8 cellular contexts compared by ENCODE assay signal in the genomic region with DNA sequence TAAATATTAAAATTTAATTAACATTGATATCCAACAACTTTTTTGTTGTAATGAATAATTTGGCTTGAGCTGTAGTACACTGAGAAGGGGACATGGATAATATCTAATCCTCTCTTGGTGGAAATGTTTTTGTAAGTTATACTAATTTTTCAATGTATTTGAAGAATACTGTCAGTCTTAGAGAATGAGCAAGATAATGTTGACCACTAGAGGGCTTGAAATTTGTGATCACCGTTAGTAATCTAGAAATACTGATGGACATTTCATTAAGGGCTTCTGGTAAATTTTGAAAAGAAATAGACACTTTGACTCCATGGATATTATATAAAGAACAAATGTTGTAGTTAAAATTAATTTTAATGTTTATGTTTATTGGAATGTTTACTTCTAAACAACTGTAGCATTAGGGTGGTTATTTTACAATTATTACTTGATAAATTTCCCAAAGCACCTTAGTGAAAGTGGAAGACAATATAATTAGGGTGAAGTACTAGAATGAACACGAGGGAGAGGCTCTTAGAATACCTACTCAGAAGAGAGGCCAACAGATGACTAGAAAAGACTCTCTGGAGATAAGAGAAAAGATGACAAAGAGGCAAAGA. TPM values are rescaled to one million over a fixed set of nuclear protein-coding genes. Genes with fewer than 3 reads are reported as not detected.
A peak's percentile ranks its signal among the peaks of the same experiment; 100 is the strongest.
DNase-seq lines count a peak whose midpoint lies in the region; ATAC-seq, FAIRE-seq and TF ChIP-seq lines count a peak whose summit lies in the region.

No MANE protein-coding gene starts in this region.

- H3K36me3 ChIP-seq in HepG2 (replicated peaks in 1 of 2; ENCODE audit: control insufficient read depth in 1 of 2, insufficient read depth in 2 of 2, low read length in 2 of 2), result no peaks in the 10 kb centered on the region

- CTCF ChIA-PET in HepG2 (lab: Yijun Ruan, JAX; ENCODE audit: low intra/inter-chr PET ratio, low total read pairs), result no interaction called here

- in situ Hi-C loops in astrocyte of the cerebellum (cut with HindIII; ENCODE audit: low sequenced_read_pairs) (no loop called here), HepG2 (cut with HindIII; ENCODE audit: extremely low pct_ligation_motif_present, low pct_unique_long_range_greater_than_20kb) (no loop called here)

- H3K9ac ChIP-seq in HepG2 (ENCODE audit: insufficient read depth, low read depth, low read length), result no peak overlapping the region

- POLR2A ChIA-PET in HepG2 (lab: Yijun Ruan, JAX), result no interaction called here

- no peaks in the 10 kb centered on the region for H3K79me2 ChIP-seq in HepG2 (ENCODE audit: insufficient read depth, low read length)

- H2AFZ ChIP-seq in HepG2 (ENCODE audit: low read length), result no peak overlapping the region

- intact Hi-C loops in HepG2 (cut with micrococcal nuclease; ENCODE audit: unreplicated experiment), result no loop called here

- peak; percentile 46 for TF ChIP-seq CTCF in astrocyte of the cerebellum (IDR thresholded peaks at IDR 0.05; ENCODE audit: low read depth, low read length, missing control alignments)
- TF ChIP-seq CTCF in HepG2 (CRISPR knock-in tag; IDR thresholded peaks at IDR 0.05), result no peak

- peaks cover 18% of the 10 kb centered on the region for H3K4me1 ChIP-seq in HepG2 (ENCODE audit: insufficient read depth, low read length)

- no TSS peak for BruUV-seq in HepG2 (replicated peaks; lab: Mats Ljungman, UMichigan)

- TF ChIP-seq POLR2A in HepG2 (IDR thresholded peaks at IDR 0.05; ENCODE audit: insufficient read depth in 1 of 2, low read depth in 2 of 2, low read length in 2 of 2), result no peak

- DNase-seq in NCI-H1436 (lab: John Stamatoyannopoulos, UW) (peak; percentile 9), NCI-H1436 treated with DMSO at 0.1 percent for 48 hours (lab: John Stamatoyannopoulos, UW) (no peak), LHCN-M2 (ENCODE audit: low read depth) (peak; percentile 53), astrocyte of the cerebellum (ENCODE audit: low read depth) (no peak), HepG2 (ENCODE audit: low spot score) (no peak), DMS79 (lab: John Stamatoyannopoulos, UW) (no peak)
- no peak for DNase-seq in activated CD4-positive, alpha-beta T cell treated with anti-CD3 and anti-CD28 coated beads for 1 hour
- DNase-seq in stimulated activated CD4-positive, alpha-beta T cell treated with anti-CD3 and anti-CD28 coated beads, Interleukin-12 subunit alpha, Interleukin-12 subunit beta, amount 100 ng/mL, for 4 hours, result no peak

- no peak for TF ChIP-seq RAD21 in HepG2 (CRISPR knock-in tag; IDR thresholded peaks at IDR 0.05)

- H3K4me2 ChIP-seq in HepG2 (ENCODE audit: low read depth, low read length), result no peak overlapping the region

- 0 out of 3 replicates have a peak, but pooled peaks have one; percentile 29 for ATAC-seq in HepG2

- FAIRE-seq in HepG2 (lab: Jason Lieb, UNC), result peak; percentile 4

- H3K27me3 ChIP-seq in HepG2 (ENCODE audit: control insufficient read depth in 1 of 2, insufficient read depth in 2 of 2, low read length in 2 of 2), result no peaks in the 10 kb centered on the region

- H3K27ac ChIP-seq in HepG2 (ENCODE audit: extremely low read length, insufficient read depth, low read length), result no peak overlapping the region

- no peaks in the 10 kb centered on the region for H4K20me1 ChIP-seq in HepG2 (ENCODE audit: insufficient read depth, low read length)

- no peak overlapping the region for H3K4me3 ChIP-seq in astrocyte of the cerebellum (ENCODE audit: low read depth, low read length)
- H3K4me3 ChIP-seq in HepG2 (replicated peaks in 1 of 3; ENCODE audit: insufficient read depth in 1 of 3, low read depth in 2 of 3, low read length in 3 of 3), result no peak overlapping the region

- no peak for TF ChIP-seq EP300 in HepG2 (IDR thresholded peaks at IDR 0.05; ENCODE audit: low read depth in 2 of 2, low read length in 2 of 2)
- TF ChIP-seq EP300 in HepG2 (CRISPR knock-in tag; IDR thresholded peaks at IDR 0.05; ENCODE audit: borderline replicate concordance), result no peak

- 5% methylated on average over 2 of the region's 2 CpGs for WGBS in HepG2 (ENCODE audit: low lambda C conversion rate)

- H3K9me3 ChIP-seq in HepG2 (ENCODE audit: low read length), result no peaks in the 10 kb centered on the region

TF ChIP-seq in HepG2, 621 proteins besides CTCF, POLR2A, EP300 and RAD21:
- TF ChIP-seq, protein P1, sequence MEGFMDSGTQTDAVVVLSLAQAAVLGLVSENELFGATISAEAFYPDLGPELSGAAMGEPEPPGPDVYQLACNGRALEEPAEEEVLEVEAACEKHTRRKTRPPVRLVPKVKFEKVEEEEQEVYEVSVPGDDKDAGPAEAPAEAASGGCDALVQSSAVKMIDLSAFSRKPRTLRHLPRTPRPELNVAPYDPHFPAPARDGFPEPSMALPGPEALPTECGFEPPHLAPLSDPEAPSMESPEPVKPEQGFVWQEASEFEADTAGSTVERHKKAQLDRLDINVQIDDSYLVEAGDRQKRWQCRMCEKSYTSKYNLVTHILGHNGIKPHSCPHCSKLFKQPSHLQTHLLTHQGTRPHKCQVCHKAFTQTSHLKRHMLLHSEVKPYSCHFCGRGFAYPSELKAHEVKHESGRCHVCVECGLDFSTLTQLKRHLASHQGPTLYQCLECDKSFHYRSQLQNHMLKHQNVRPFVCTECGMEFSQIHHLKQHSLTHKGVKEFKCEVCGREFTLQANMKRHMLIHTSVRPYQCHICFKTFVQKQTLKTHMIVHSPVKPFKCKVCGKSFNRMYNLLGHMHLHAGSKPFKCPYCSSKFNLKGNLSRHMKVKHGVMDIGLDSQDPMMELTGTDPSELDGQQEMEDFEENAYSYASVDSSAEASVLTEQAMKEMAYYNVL (CRISPR knock-in tag; IDR thresholded peaks at IDR 0.05; ENCODE audit: borderline replicate concordance), result no peak
- TF ChIP-seq STAG1 (CRISPR knock-in tag; IDR thresholded peaks at IDR 0.05) (peak; percentile 18; the same call in 1 of the 2 replicates), SMC3 (IDR thresholded peaks at IDR 0.05; ENCODE audit: low read length) (peak; percentile 24; the same call in 1 of the 2 replicates)

RNA-seq across cellular contexts. Expression of a gene that starts 20.0 kb away (rescaled TPM):
- total RNA-seq in LHCN-M2 (2014; rRNA removed), result 73.6 and 99.8 TPM in 2 replicates
- polyA plus RNA-seq in LHCN-M2 (2012), result 43.6 TPM
- total RNA-seq in HepG2 (2016; rRNA removed; fragmentation: Illumina TruSeq; extraction: Trizol), result 65.4 and 86.7 TPM in 2 replicates
- total RNA-seq in HepG2 (2016; cell fraction: cytosol; rRNA removed; fragmentation: Illumina TruSeq; extraction: Trizol; ENCODE audit: low read depth), result 5.3 and 6.4 TPM in 2 replicates
- 64.9 and 87.5 TPM in 2 replicates for total RNA-seq in HepG2 (2016; cell fraction: insoluble cytoplasmic fraction; rRNA removed; fragmentation: Illumina TruSeq; extraction: Trizol)
- total RNA-seq in HepG2 (2016; cell fraction: membrane; rRNA removed; fragmentation: Illumina TruSeq; extraction: Trizol), result 15.6 and 15.7 TPM in 2 replicates
- total RNA-seq in HepG2 (2016; cell fraction: nucleus; rRNA removed; fragmentation: Illumina TruSeq; extraction: Trizol), result 73.6 and 76.3 TPM in 2 replicates
- 12.9 and 18.0 TPM in 2 replicates for polyA plus RNA-seq in HepG2 (2011; rRNA removed)
- polyA plus RNA-seq in HepG2 (2011; cell fraction: cytosol; rRNA removed), result 7.2 and 11.1 TPM in 2 replicates
- polyA plus RNA-seq in HepG2 (2011; cell fraction: nucleus; rRNA removed), result 10.2 and 12.5 TPM in 2 replicates
- 12.4 and 24.9 TPM in 2 replicates for polyA plus RNA-seq in HepG2 (2012)
- polyA plus RNA-seq in HepG2 (2016; cell fraction: cytosol; fragmentation: Illumina TruSeq; extraction: Trizol; ENCODE audit: low read depth), result 2.1 and 2.5 TPM in 2 replicates
- polyA plus RNA-seq in HepG2 (2016; cell fraction: insoluble cytoplasmic fraction; fragmentation: Illumina TruSeq; extraction: Trizol; ENCODE audit: low read depth), result 52.0 and 56.8 TPM in 2 replicates
- 6.8 and 7.3 TPM in 2 replicates for polyA plus RNA-seq in HepG2 (2016; cell fraction: membrane; fragmentation: Illumina TruSeq; extraction: Trizol; ENCODE audit: low read depth)
- polyA plus RNA-seq in HepG2 (2016; cell fraction: nucleus; fragmentation: Illumina TruSeq; extraction: Trizol; ENCODE audit: insufficient read depth, low read depth), result 34.5 and 36.0 TPM in 2 replicates
- 3.7 and 30.5 TPM in 2 replicates for polyA minus RNA-seq in HepG2 (2011; rRNA and poly(A)+ RNA removed; ENCODE audit: low replicate concordance)
- polyA minus RNA-seq in HepG2 (2011; cell fraction: cytosol; rRNA and poly(A)+ RNA removed), result 24.3 and 30.2 TPM in 2 replicates
- 97.8 and 99.0 TPM in 2 replicates for polyA minus RNA-seq in HepG2 (2011; cell fraction: nucleus; rRNA and poly(A)+ RNA removed)

Comparison
In these comparisons a context has a peak if more than half of its experiments do, and no peak if none do; other contexts are left out.
1. DNase-seq: peak in NCI-H1436 (single experiment) and LHCN-M2 (single experiment); none in NCI-H1436 treated with DMSO at 0.1 percent for 48 hours (single experiment), astrocyte of the cerebellum (single experiment), HepG2 (single experiment), activated CD4-positive, alpha-beta T cell treated with anti-CD3 and anti-CD28 coated beads for 1 hour (single experiment), stimulated activated CD4-positive, alpha-beta T cell treated with anti-CD3 and anti-CD28 coated beads, Interleukin-12 subunit alpha, Interleukin-12 subunit beta, amount 100 ng/mL, for 4 hours (single experiment) and DMS79 (single experiment).